12 cellular contexts compared by ENCODE assay signal in the genomic region with DNA sequence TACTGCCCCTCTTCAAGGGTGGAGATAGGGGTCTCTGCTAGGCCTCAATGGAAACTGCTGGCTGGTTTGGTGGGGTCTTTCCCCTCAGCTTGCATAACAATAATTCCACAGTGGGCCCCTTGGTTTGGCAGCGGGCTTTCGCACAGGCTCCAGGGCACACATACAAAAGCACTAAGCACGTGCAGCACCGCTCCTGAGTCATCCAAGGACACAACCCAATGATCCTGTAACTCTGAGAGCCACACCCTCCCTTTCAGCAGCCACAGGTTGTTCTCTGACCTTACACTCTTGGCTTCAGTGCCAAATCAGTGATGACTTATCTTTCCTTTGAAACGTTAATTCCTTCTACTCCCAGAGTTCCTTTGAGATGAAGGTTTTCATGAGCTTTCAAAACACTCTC. TPM values are rescaled to one million over a fixed set of nuclear protein-coding genes. Genes with fewer than 3 reads are reported as not detected.
DNase-seq lines count a peak whose midpoint lies in the region; ATAC-seq and TF ChIP-seq lines count a peak whose summit lies in the region.
"Had no signal": no experiment of that assay in that cellular context is flagged by ENCODE, and none has a peak within 500 bp of the region (broad histone marks: within the 10 kb centered on the region; RNA-seq: fewer than 3 reads in every experiment).

No MANE protein-coding gene starts in this region.

- intact Hi-C loops in right cardiac atrium (cut with DNase I) (no loop called here), esophagus muscularis mucosa (cut with DNase I) (no loop called here)

- H3K36me3 ChIP-seq in suprapubic skin (no peaks in the 10 kb centered on the region), esophagus muscularis mucosa (no peaks in the 10 kb centered on the region)

- peak; percentile 33 to 47 for ATAC-seq in right cardiac atrium
- no peak for ATAC-seq in HG03135 (IDR thresholded peaks at IDR 0.05; ENCODE audit: unreplicated experiment)
- ATAC-seq in HG03342 (IDR thresholded peaks at IDR 0.05; ENCODE audit: unreplicated experiment) = no peak

- peaks cover 15% of the 10 kb centered on the region for H3K4me1 ChIP-seq in right cardiac atrium (ENCODE audit: control insufficient read depth, insufficient read depth, low read length)
- peaks cover 76% of the 10 kb centered on the region for H3K4me1 ChIP-seq in suprapubic skin
- peaks cover 6 to 20% (median 13%) of the 10 kb centered on the region in 4 donors for H3K4me1 ChIP-seq in esophagus muscularis mucosa

- DNase-seq in HK-2 (ENCODE audit: unreplicated experiment) (peak; percentile 17), amniotic epithelial cell (ENCODE audit: low read depth) (peak; percentile 81), right cardiac atrium (no peak), suprapubic skin (ENCODE audit: low spot score in 2 of 2) (no peak), esophagus muscularis mucosa (ENCODE audit: extremely low spot score) (no peak)
- DNase-seq in effector CD8-positive, alpha-beta T cell (lab: John Stamatoyannopoulos, UW) = no peak
- DNase-seq: DMS79, Kasumi-1, NCI-H524, posterior cingulate gyrus had no signal

- TF ChIP-seq EP300 in suprapubic skin (IDR thresholded peaks at IDR 0.05) (no peak), esophagus muscularis mucosa (IDR thresholded peaks at IDR 0.05) (no peak)

- 71% methylated on average over 5 of the region's 5 CpGs for WGBS in right cardiac atrium
- 38% methylated on average over 5 of the region's 5 CpGs for WGBS in suprapubic skin
- 86% methylated on average over 5 of the region's 5 CpGs for WGBS in esophagus muscularis mucosa

- H3K4me3 ChIP-seq in right cardiac atrium (ENCODE audit: low read length) (no peak overlapping the region), suprapubic skin (no peak overlapping the region), esophagus muscularis mucosa (no peak overlapping the region)

- H3K9me3 ChIP-seq in right cardiac atrium (ENCODE audit: control insufficient read depth, low read length) = no peaks in the 10 kb centered on the region
- H3K9me3 ChIP-seq in suprapubic skin = no peaks in the 10 kb centered on the region
- no peaks in the 10 kb centered on the region for H3K9me3 ChIP-seq in esophagus muscularis mucosa

- no peak for TF ChIP-seq CTCF in suprapubic skin (IDR thresholded peaks at IDR 0.05)
- TF ChIP-seq CTCF in esophagus muscularis mucosa (IDR thresholded peaks at IDR 0.05) = no peak

- peak overlapping the region; percentile 79 for H3K27ac ChIP-seq in right cardiac atrium (ENCODE audit: low read length)
- peak overlapping the region; percentile 64 for H3K27ac ChIP-seq in suprapubic skin
- H3K27ac ChIP-seq in esophagus muscularis mucosa (replicated peaks in 1 of 4) = no peak overlapping the region

- H3K27me3 ChIP-seq in right cardiac atrium (ENCODE audit: control insufficient read depth, insufficient read depth) (no peaks in the 10 kb centered on the region), suprapubic skin (no peaks in the 10 kb centered on the region), esophagus muscularis mucosa (no peaks in the 10 kb centered on the region)

- TF ChIP-seq POLR2A in suprapubic skin (IDR thresholded peaks at IDR 0.05) (no peak), esophagus muscularis mucosa (IDR thresholded peaks at IDR 0.05; ENCODE audit: low read depth) (no peak)

RNA-seq across cellular contexts. Expression of a gene that starts 41.7 kb away (rescaled TPM):
- total RNA-seq in right cardiac atrium (10 to 100 TPM; 83.5 to 95.1 (median 88.1) TPM), suprapubic skin (10 to 100 TPM; 13.1 to 30.8 (median 26.4) TPM), esophagus muscularis mucosa (10 to 100 TPM in 1 of 4 donors, 1 to 10 TPM in 3; 1.5 to 11.2 (median 7.3) TPM)
- polyA plus RNA-seq in right cardiac atrium = 48.8 TPM

Comparison
In these comparisons a context has a peak if more than half of its experiments do, and no peak if none do; other contexts are left out.
1. DNase-seq: peak in HK-2 (single experiment) and amniotic epithelial cell (single experiment); none in right cardiac atrium (0 of 3), suprapubic skin (0 of 2), esophagus muscularis mucosa (single experiment) and effector CD8-positive, alpha-beta T cell (single experiment).
2. ATAC-seq: peak in right cardiac atrium (2 of 2); none in HG03135 (single experiment) and HG03342 (single experiment).
3. H3K27ac ChIP-seq: peak in right cardiac atrium (single experiment) and suprapubic skin (single experiment); none in esophagus muscularis mucosa (0 of 4).